ENCODE assay signal across 12 cellular contexts in the genomic region with DNA sequence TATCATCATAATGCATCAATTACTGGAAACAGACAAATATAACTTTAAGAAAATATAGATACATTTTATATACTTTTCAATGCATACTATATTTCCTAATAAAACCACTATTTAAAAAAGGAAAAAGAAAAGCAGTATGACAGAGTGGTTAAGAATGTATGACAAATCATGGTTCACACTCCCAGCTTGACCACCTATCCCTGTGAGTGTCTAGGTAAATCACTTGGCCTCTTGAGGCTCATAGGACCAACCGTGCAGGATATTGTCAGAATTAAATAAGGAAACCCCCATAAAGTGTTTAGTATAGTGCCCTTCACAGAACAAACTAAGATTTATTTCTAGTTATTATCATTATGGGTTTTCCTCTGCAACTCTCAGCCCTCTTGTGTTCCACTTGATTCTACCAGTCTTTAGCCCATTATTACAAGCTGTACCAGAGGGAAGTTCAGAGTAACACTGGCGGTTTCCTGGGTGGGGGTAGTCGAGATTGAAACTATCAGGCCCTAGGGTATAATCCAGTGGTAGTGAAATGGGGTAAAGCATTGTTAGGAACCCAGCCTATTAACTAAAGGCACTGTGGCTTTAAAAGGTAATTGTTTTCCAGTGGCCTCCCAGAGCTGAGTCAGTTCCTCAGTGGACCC. TPM values are rescaled to one million over a fixed set of nuclear protein-coding genes. Genes with fewer than 3 reads are reported as not detected.
DNase-seq lines count a peak whose midpoint lies in the region; ATAC-seq and TF ChIP-seq lines count a peak whose summit lies in the region.
"Had no signal": no experiment of that assay in that cellular context is flagged by ENCODE, and none has a peak within 500 bp of the region (broad histone marks: within the 10 kb centered on the region; RNA-seq: fewer than 3 reads in every experiment).

No MANE protein-coding gene starts in this region.

- H3K4me2 ChIP-seq in GM23338 = no peak overlapping the region

- POLR2A ChIA-PET in naive thymus-derived CD4-positive, alpha-beta T cell (lab: Charles Lee) = no interaction called here

- H3F3A ChIP-seq in GM23338 (replicated peaks; ENCODE audit: low read depth) = no peaks in the 10 kb centered on the region

- no peak overlapping the region for H3K27ac ChIP-seq in naive thymus-derived CD4-positive, alpha-beta T cell (ENCODE audit: low read depth, low read length)
- H3K27ac ChIP-seq in GM23338 (ENCODE audit: low read depth) = no peak overlapping the region

- ATAC-seq in GM18868 (IDR thresholded peaks at IDR 0.05; ENCODE audit: unreplicated experiment) (peak; percentile 25), HG03442 (IDR thresholded peaks at IDR 0.05; ENCODE audit: unreplicated experiment) (peak; percentile 18), GM23338 (no peak)
- peak; percentile 26 for ATAC-seq in naive thymus-derived CD4-positive, alpha-beta T cell
- ATAC-seq: activated T-helper 17 cell treated with anti-CD3 and anti-CD28 coated beads, Interleukin-2, amount 50 U/mL, for 72 hours had no signal

- H3K4me1 Mint-ChIP-seq in naive thymus-derived CD4-positive, alpha-beta T cell = peaks cover 0 to 18% (median 5%) of the 10 kb centered on the region in 7 donors
- peaks cover 2% of the 10 kb centered on the region; the same call in 1 of the 3 replicates for H3K4me1 Mint-ChIP-seq in GM23338

- H3K4me1 ChIP-seq in naive thymus-derived CD4-positive, alpha-beta T cell (ENCODE audit: control insufficient read depth in 2 of 2, insufficient read depth in 2 of 2, low read length in 2 of 2) = no peaks in the 10 kb centered on the region
- no peaks in the 10 kb centered on the region for H3K4me1 ChIP-seq in GM23338 (ENCODE audit: insufficient read depth)
- H3K4me1 ChIP-seq: Caco-2 had no signal

- peak overlapping the region in 6 of 9 donors; percentile 48 to 72 (median 53) for H3K27ac Mint-ChIP-seq in naive thymus-derived CD4-positive, alpha-beta T cell
- H3K27ac Mint-ChIP-seq in GM23338 = no peak overlapping the region
- H3K27ac Mint-ChIP-seq: activated T-helper 17 cell treated with anti-CD3 and anti-CD28 coated beads, Interleukin-2, amount 50 U/mL, for 72 hours had no signal

- no peaks in the 10 kb centered on the region for H3K9me2 ChIP-seq in GM23338 (ENCODE audit: insufficient read depth)

- no peaks in the 10 kb centered on the region for H3K36me3 Mint-ChIP-seq in naive thymus-derived CD4-positive, alpha-beta T cell
- no peaks in the 10 kb centered on the region for H3K36me3 Mint-ChIP-seq in GM23338 (ENCODE audit: low read depth)

- DNase-seq in astrocyte of the hippocampus (ENCODE audit: low read depth, low spot score) (peak; percentile 52), GM23338 (ENCODE audit: low spot score) (no peak), D341Med (ENCODE audit: low spot score) (no peak)
- peak in 1 of 9 donors; percentile 8 for DNase-seq in naive thymus-derived CD4-positive, alpha-beta T cell
- no peak for DNase-seq in activated effector memory CD4-positive, alpha-beta T cell treated with anti-CD3 and anti-CD28 coated beads, Interleukin-2, amount 50 U/mL, for 16 hours
- no peak for DNase-seq in activated CD4-positive, CD25-positive, alpha-beta regulatory T cell (lab: John Stamatoyannopoulos, UW)
- DNase-seq: Caco-2, dermis blood vessel endothelial cell, NCI-H187 treated with DMSO at 0.1 percent for 48 hours had no signal

- no peak overlapping the region for H2AFZ ChIP-seq in GM23338

- H4K20me1 ChIP-seq in GM23338 (replicated peaks; ENCODE audit: insufficient read depth) = no peaks in the 10 kb centered on the region

- H3K9me3 Mint-ChIP-seq in naive thymus-derived CD4-positive, alpha-beta T cell = no peaks in the 10 kb centered on the region
- H3K9me3 Mint-ChIP-seq in GM23338 = no peaks in the 10 kb centered on the region; the same call in 2 of the 3 replicates
- H3K9me3 Mint-ChIP-seq: activated T-helper 17 cell treated with anti-CD3 and anti-CD28 coated beads, Interleukin-2, amount 50 U/mL, for 72 hours had no signal

- H3K36me3 ChIP-seq in naive thymus-derived CD4-positive, alpha-beta T cell (ENCODE audit: control insufficient read depth in 2 of 3, insufficient read depth in 3 of 3, low read length in 3 of 3) = no peaks in the 10 kb centered on the region
- H3K36me3 ChIP-seq in GM23338 (ENCODE audit: insufficient read depth) = no peaks in the 10 kb centered on the region

- no peak overlapping the region for H3K4me3 ChIP-seq in naive thymus-derived CD4-positive, alpha-beta T cell (ENCODE audit: low read length)
- H3K4me3 ChIP-seq in GM23338 = no peak overlapping the region

- H3K27me3 ChIP-seq in naive thymus-derived CD4-positive, alpha-beta T cell (ENCODE audit: control insufficient read depth in 2 of 2, insufficient read depth in 2 of 2, low read length in 2 of 2) = no peaks in the 10 kb centered on the region
- no peaks in the 10 kb centered on the region for H3K27me3 ChIP-seq in GM23338 (ENCODE audit: insufficient read depth)

- intact Hi-C loops in naive thymus-derived CD4-positive, alpha-beta T cell (cut with micrococcal nuclease) = no loop called here

- H3K9me3 ChIP-seq in naive thymus-derived CD4-positive, alpha-beta T cell (ENCODE audit: control insufficient read depth in 2 of 3, low read length in 3 of 3) = no peaks in the 10 kb centered on the region
- H3K9me3 ChIP-seq: Caco-2 had no signal

- H3K79me2 ChIP-seq in GM23338 (replicated peaks; ENCODE audit: insufficient read depth) = no peaks in the 10 kb centered on the region

- peak overlapping the region in 7 of 10 donors; percentile 7 to 61 (median 26) for H3K4me3 Mint-ChIP-seq in naive thymus-derived CD4-positive, alpha-beta T cell
- no peak overlapping the region for H3K4me3 Mint-ChIP-seq in GM23338
- H3K4me3 Mint-ChIP-seq: activated T-helper 17 cell treated with anti-CD3 and anti-CD28 coated beads, Interleukin-2, amount 50 U/mL, for 72 hours had no signal

- no peak for TF ChIP-seq CTCF in GM23338 (conservative IDR thresholded peaks at IDR 0.05; ENCODE audit: low read depth in 2 of 2)

- no peaks in the 10 kb centered on the region for H3K27me3 Mint-ChIP-seq in naive thymus-derived CD4-positive, alpha-beta T cell
- no peaks in the 10 kb centered on the region for H3K27me3 Mint-ChIP-seq in GM23338 (ENCODE audit: insufficient read depth, low read depth, poor library complexity)
- H3K27me3 Mint-ChIP-seq: activated T-helper 17 cell treated with anti-CD3 and anti-CD28 coated beads, Interleukin-2, amount 50 U/mL, for 72 hours had no signal

- CTCF ChIA-PET in naive thymus-derived CD4-positive, alpha-beta T cell (lab: Charles Lee) = no interaction called here

TF ChIP-seq in GM23338, 12 proteins besides CTCF, POLR2A, EP300 and RAD21 (continues in another document):
- TF ChIP-seq ZNF114 (CRISPR knock-in tag; IDR thresholded peaks at IDR 0.05) (no peak), POLR2AphosphoS5 (IDR thresholded peaks at IDR 0.05; ENCODE audit: low read depth) (no peak), JUNB (IDR thresholded peaks at IDR 0.05; ENCODE audit: unreplicated experiment) (no peak), REST (IDR thresholded peaks at IDR 0.05; ENCODE audit: unreplicated experiment) (no peak)
- TF ChIP-seq, protein P1, sequence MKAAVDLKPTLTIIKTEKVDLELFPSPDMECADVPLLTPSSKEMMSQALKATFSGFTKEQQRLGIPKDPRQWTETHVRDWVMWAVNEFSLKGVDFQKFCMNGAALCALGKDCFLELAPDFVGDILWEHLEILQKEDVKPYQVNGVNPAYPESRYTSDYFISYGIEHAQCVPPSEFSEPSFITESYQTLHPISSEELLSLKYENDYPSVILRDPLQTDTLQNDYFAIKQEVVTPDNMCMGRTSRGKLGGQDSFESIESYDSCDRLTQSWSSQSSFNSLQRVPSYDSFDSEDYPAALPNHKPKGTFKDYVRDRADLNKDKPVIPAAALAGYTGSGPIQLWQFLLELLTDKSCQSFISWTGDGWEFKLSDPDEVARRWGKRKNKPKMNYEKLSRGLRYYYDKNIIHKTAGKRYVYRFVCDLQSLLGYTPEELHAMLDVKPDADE (IDR thresholded peaks at IDR 0.05) = no peak

RNA-seq across cellular contexts. Expression of gene PAK3, which starts 55.5 kb away (rescaled TPM):
- under 1 TPM in 4 of 5 experiments, not detected in 1; 0.12 to 0.90 (median 0.73) TPM for total RNA-seq in naive thymus-derived CD4-positive, alpha-beta T cell
- polyA plus RNA-seq in naive thymus-derived CD4-positive, alpha-beta T cell = under 1 TPM in 1 of 2 donors, not detected in 1; 0.20 TPM
- total RNA-seq in GM23338 (2014; rRNA removed; shearing (Covaris generic)) = 3.6 and 5.0 TPM in 2 replicates
- polyA plus RNA-seq in GM23338 (2016; fragmentation: Nextera tagmentation; extraction: Ambion mirVana) = 4.4 and 5.4 TPM in 2 replicates
- total RNA-seq: Caco-2 had no signal
